In the genomic region with DNA sequence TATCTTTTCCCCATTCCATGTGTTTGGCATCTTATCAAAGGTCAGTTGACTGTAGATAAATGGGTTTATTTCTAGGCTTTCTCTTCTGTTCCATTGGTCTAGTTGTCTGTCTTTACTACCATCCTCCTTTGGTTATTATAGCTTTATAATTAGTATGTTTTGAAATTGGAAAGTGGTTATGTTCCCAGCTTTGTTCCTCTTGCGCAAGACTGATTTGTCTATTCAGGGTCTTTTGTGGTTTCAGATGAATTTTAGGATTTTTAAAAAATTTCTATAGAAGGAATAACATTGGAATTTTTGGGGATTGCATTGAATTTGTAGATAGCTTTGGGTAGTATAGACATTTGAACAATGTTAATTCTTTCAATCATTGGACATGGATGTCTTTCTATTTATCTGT, we compare ENCODE assay signal across 1 cellular context.
TF ChIP-seq lines count a peak whose summit lies in the region.

No MANE protein-coding gene starts in this region.

TF ChIP-seq in K562, 482 proteins besides CTCF, POLR2A, EP300 and RAD21 (continued from another document):
- TF ChIP-seq, protein P1, sequence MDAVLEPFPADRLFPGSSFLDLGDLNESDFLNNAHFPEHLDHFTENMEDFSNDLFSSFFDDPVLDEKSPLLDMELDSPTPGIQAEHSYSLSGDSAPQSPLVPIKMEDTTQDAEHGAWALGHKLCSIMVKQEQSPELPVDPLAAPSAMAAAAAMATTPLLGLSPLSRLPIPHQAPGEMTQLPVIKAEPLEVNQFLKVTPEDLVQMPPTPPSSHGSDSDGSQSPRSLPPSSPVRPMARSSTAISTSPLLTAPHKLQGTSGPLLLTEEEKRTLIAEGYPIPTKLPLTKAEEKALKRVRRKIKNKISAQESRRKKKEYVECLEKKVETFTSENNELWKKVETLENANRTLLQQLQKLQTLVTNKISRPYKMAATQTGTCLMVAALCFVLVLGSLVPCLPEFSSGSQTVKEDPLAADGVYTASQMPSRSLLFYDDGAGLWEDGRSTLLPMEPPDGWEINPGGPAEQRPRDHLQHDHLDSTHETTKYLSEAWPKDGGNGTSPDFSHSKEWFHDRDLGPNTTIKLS (IDR thresholded peaks at IDR 0.05; ENCODE audit: borderline replicate concordance, low read depth) = no peak
- TF ChIP-seq ZNF311 (CRISPR knock-in tag; IDR thresholded peaks at IDR 0.05) = no peak
- no peak for TF ChIP-seq ZSCAN29 (IDR thresholded peaks at IDR 0.05)
- no peak for TF ChIP-seq BRCA1 (IDR thresholded peaks at IDR 0.05)
- no peak for TF ChIP-seq BRCA1 (CRISPR knock-in tag; IDR thresholded peaks at IDR 0.05)
